8 cellular contexts compared by ENCODE assay signal in genomic region chr15:68821190-68821897, GRCh38. TPM values are rescaled to one million over a fixed set of nuclear protein-coding genes. Genes with fewer than 3 reads are reported as not detected.
A peak's percentile ranks its signal among the peaks of the same experiment; 100 is the strongest.
DNase-seq lines count a peak whose midpoint lies in the region; ATAC-seq lines count a peak whose summit lies in the region.

No MANE protein-coding gene starts in this region.

- H3K27ac Mint-ChIP-seq in effector memory CD8-positive, alpha-beta T cell, result peak overlapping the region; percentile 97 to 98
- peak overlapping the region; percentile 5 to 93 (median 78) for H3K27ac Mint-ChIP-seq in naive thymus-derived CD4-positive, alpha-beta T cell

- peak overlapping the region; percentile 99 for H3K4me3 ChIP-seq in naive thymus-derived CD4-positive, alpha-beta T cell (ENCODE audit: low read length)

- CTCF ChIA-PET in naive thymus-derived CD4-positive, alpha-beta T cell (lab: Charles Lee), result no interaction called here

- peaks cover 16 to 25% of the 10 kb centered on the region in 2 donors for H3K4me1 Mint-ChIP-seq in effector memory CD8-positive, alpha-beta T cell (ENCODE audit: low read depth in 2 of 2)
- peaks cover 14 to 29% (median 26%) of the 10 kb centered on the region in 7 donors for H3K4me1 Mint-ChIP-seq in naive thymus-derived CD4-positive, alpha-beta T cell

- DNase-seq in NCI-H1417 (lab: John Stamatoyannopoulos, UW) (peak in 2 of 3 experiments; percentile 67 to 72), NCI-H1417 treated with DMSO at 0.1 percent for 48 hours (lab: John Stamatoyannopoulos, UW) (no peak), RKO (ENCODE audit: low spot score) (peak; percentile 32), NCI-H526 treated with DMSO at 0.1 percent for 48 hours (lab: John Stamatoyannopoulos, UW) (no peak)
- no peak for DNase-seq in effector memory CD8-positive, alpha-beta T cell
- peak in 4 of 9 donors; percentile 5 to 19 (median 16) for DNase-seq in naive thymus-derived CD4-positive, alpha-beta T cell

- ATAC-seq in HG02763 (IDR thresholded peaks at IDR 0.05; ENCODE audit: unreplicated experiment) (peak; percentile 22), GM19467 (IDR thresholded peaks at IDR 0.05; ENCODE audit: unreplicated experiment) (no peak)
- ATAC-seq in effector memory CD8-positive, alpha-beta T cell (replicated peaks), result no peak
- no peak for ATAC-seq in naive thymus-derived CD4-positive, alpha-beta T cell

- H3K4me3 Mint-ChIP-seq in effector memory CD8-positive, alpha-beta T cell, result peak overlapping the region; percentile 99 to 100
- peak overlapping the region; percentile 85 to 100 (median 92) for H3K4me3 Mint-ChIP-seq in naive thymus-derived CD4-positive, alpha-beta T cell

- H3K9me3 Mint-ChIP-seq in effector memory CD8-positive, alpha-beta T cell, result no peaks in the 10 kb centered on the region
- peaks cover 0 to 4% (median 0%) of the 10 kb centered on the region in 11 donors for H3K9me3 Mint-ChIP-seq in naive thymus-derived CD4-positive, alpha-beta T cell

- no peaks in the 10 kb centered on the region for H3K27me3 ChIP-seq in naive thymus-derived CD4-positive, alpha-beta T cell (ENCODE audit: control insufficient read depth in 2 of 2, insufficient read depth in 2 of 2, low read length in 2 of 2)

- peak overlapping the region; percentile 91 for H3K27ac ChIP-seq in naive thymus-derived CD4-positive, alpha-beta T cell (ENCODE audit: low read depth, low read length)

- POLR2A ChIA-PET in naive thymus-derived CD4-positive, alpha-beta T cell (lab: Charles Lee), result interaction anchor here (0.7 to 1.6 kb wide), 7 partner anchors 8 to 1668 kb away, joined by 3 to 7 read pairs (median 4); partner anchors contain the start of gene GLCE

- H3K36me3 Mint-ChIP-seq in effector memory CD8-positive, alpha-beta T cell (ENCODE audit: insufficient read depth), result peaks cover 31% of the 10 kb centered on the region
- H3K36me3 Mint-ChIP-seq in naive thymus-derived CD4-positive, alpha-beta T cell, result peaks cover 0 to 8% (median 4%) of the 10 kb centered on the region in 5 donors

- peaks cover 11 to 15% of the 10 kb centered on the region in 2 donors for H3K4me1 ChIP-seq in naive thymus-derived CD4-positive, alpha-beta T cell (ENCODE audit: control insufficient read depth in 2 of 2, insufficient read depth in 2 of 2, low read length in 2 of 2)

- no peaks in the 10 kb centered on the region for H3K9me3 ChIP-seq in naive thymus-derived CD4-positive, alpha-beta T cell (ENCODE audit: control insufficient read depth in 2 of 3, low read length in 3 of 3)

- H3K27me3 Mint-ChIP-seq in effector memory CD8-positive, alpha-beta T cell, result no peaks in the 10 kb centered on the region
- H3K27me3 Mint-ChIP-seq in naive thymus-derived CD4-positive, alpha-beta T cell, result no peaks in the 10 kb centered on the region

- intact Hi-C loops in naive thymus-derived CD4-positive, alpha-beta T cell (cut with micrococcal nuclease), result loop anchor here (2.0 to 5.0 kb wide), 6 partner anchors 13 to 1275 kb away; partner anchors contain the start of genes FEM1B (in 1 of the 2), RNU6-1 (in 1 of the 2), RPLP1 (in 1 of the 2) and TLE3 (in 1 of the 2)

- H3K36me3 ChIP-seq in naive thymus-derived CD4-positive, alpha-beta T cell (ENCODE audit: control insufficient read depth in 2 of 3, insufficient read depth in 3 of 3, low read length in 3 of 3), result peaks cover 0 to 29% (median 0%) of the 10 kb centered on the region in 3 experiments

RNA-seq across cellular contexts. Expression of gene ANP32A, which starts 0.6 kb away (rescaled TPM):
- 100 to 1,000 TPM in 4 of 5 experiments, 10 to 100 TPM in 1; 86.1 to 229 (median 136) TPM for total RNA-seq in naive thymus-derived CD4-positive, alpha-beta T cell
- polyA plus RNA-seq in naive thymus-derived CD4-positive, alpha-beta T cell, result 100 to 1,000 TPM in 1 of 2 donors, 10 to 100 TPM in 1; 89.6 to 111 TPM

Comparison
In these comparisons a context has a peak if more than half of its experiments do, and no peak if none do; other contexts are left out.
1. DNase-seq: peak in NCI-H1417 (2 of 3) and RKO (single experiment); none in NCI-H1417 treated with DMSO at 0.1 percent for 48 hours (single experiment), effector memory CD8-positive, alpha-beta T cell (0 of 3) and NCI-H526 treated with DMSO at 0.1 percent for 48 hours (single experiment).